17 cellular contexts compared by ENCODE assay signal in the genomic region with DNA sequence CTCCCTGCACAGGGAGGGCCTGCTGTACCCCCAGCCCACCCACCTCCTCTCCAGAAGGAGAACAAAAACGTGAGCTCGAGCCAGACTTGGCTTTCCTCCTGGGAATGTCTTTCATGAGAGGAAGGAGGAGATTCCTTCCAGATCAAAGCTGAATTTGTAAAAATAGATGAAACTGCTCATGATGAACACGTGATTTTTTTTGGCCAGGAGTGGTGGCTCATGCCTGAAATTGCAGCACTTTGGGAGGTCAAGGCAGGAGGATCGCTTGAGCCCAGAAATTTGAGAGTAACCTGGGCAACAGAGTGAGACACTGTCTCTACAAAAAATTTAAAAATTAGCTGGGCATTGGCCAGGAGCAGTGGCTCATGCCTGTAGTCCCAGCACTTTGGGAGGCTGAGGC. TPM values are rescaled to one million over a fixed set of nuclear protein-coding genes. Genes with fewer than 3 reads are reported as not detected.
"Had no signal": no experiment of that assay in that cellular context is flagged by ENCODE, and none has a peak within 500 bp of the region (broad histone marks: within the 10 kb centered on the region; RNA-seq: fewer than 3 reads in every experiment).

No MANE protein-coding gene starts in this region.

- DNase-seq: activated CD4-positive, alpha-beta memory T cell treated with anti-CD3 and anti-CD28 coated beads, Interleukin-2, amount 10 ng/mL, durations not matched to agents 7 days and 5 days; activated CD4-positive, alpha-beta T cell treated with anti-CD3 and anti-CD28 coated beads, Interleukin-2, amount 10 ng/mL, durations not matched to agents 24 days and 14 days; activated gamma-delta T cell; foreskin fibroblast; heart right ventricle; islet precursor cell; naive thymus-derived CD8-positive, alpha-beta T cell; stimulated activated CD4-positive, alpha-beta T cell treated with anti-CD3 and anti-CD28 coated beads, Interleukin-4, amount 100 ng/mL, for 1 hour; substantia nigra; tibial artery had no signal

- H3K9me3 ChIP-seq: ascending aorta, breast epithelium, esophagus muscularis mucosa, heart right ventricle, tibial artery had no signal

- H3K4me3 ChIP-seq: ascending aorta, breast epithelium, coronary artery, esophagus muscularis mucosa, heart right ventricle, lung, tibial artery had no signal

- H3K4me1 ChIP-seq: breast epithelium had no signal

- H3K27ac ChIP-seq: ascending aorta, breast epithelium, coronary artery, esophagus muscularis mucosa, tibial artery, VCaP had no signal

- H3K27me3 ChIP-seq: ascending aorta, breast epithelium, esophagus muscularis mucosa, heart right ventricle, tibial artery had no signal

RNA-seq across cellular contexts. Expression of a gene that starts 37.7 kb away (rescaled TPM):
- total RNA-seq: activated CD4-positive, alpha-beta T cell treated with anti-CD3 and anti-CD28 coated beads, Interleukin-2, amount 10 ng/mL, durations not matched to agents 24 days and 14 days; activated naive CD4-positive, alpha-beta T cell treated with anti-CD3 and anti-CD28 coated beads, Interleukin-2, amount 50 U/mL, for 72 hours had no signal
